Comparison of ENCODE assay signal across 1 cellular context in the genomic region with DNA sequence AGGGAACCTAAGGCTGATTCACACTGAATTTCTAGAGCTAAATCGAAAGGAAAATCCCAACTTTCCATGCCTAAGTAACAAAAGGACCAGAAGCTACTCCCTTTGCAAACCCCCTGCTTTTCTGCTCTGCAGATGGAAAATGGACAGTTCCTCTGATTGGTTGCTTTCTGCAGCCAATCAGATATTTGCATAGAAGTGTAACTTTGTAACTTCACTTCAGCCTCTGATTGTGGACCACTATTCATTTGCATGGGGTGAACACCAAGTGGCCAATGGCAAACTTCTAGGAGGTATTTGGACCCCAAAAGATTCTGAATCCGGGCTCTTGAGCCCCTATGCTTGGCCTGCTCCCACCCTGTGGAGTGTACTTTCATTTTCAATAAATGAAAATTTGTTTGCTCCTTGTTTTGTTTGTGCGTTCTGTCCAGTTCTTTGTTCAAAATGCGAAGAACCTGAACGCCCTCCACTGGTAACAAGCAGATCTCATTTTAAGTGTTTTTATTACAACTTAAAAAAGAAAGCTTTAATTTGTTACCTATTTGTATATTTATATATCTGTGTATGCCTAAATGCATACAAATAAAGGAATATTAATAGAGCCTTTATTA.
TF ChIP-seq lines count a peak whose summit lies in the region.

No MANE protein-coding gene starts in this region.

TF ChIP-seq in GM12878, 131 proteins besides CTCF, POLR2A, EP300 and RAD21:
- TF ChIP-seq, protein P1, sequence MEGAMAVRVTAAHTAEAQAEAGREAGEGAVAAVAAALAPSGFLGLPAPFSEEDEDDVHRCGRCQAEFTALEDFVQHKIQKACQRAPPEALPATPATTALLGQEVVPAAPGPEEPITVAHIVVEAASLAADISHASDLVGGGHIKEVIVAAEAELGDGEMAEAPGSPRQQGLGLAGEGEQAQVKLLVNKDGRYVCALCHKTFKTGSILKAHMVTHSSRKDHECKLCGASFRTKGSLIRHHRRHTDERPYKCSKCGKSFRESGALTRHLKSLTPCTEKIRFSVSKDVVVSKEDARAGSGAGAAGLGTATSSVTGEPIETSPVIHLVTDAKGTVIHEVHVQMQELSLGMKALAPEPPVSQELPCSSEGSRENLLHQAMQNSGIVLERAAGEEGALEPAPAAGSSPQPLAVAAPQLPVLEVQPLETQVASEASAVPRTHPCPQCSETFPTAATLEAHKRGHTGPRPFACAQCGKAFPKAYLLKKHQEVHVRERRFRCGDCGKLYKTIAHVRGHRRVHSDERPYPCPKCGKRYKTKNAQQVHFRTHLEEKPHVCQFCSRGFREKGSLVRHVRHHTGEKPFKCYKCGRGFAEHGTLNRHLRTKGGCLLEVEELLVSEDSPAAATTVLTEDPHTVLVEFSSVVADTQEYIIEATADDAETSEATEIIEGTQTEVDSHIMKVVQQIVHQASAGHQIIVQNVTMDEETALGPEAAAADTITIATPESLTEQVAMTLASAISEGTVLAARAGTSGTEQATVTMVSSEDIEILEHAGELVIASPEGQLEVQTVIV (IDR thresholded peaks at IDR 0.05; ENCODE audit: borderline replicate concordance, partially characterized antibody), result no peak
- TF ChIP-seq IKZF1 (conservative IDR thresholded peaks at IDR 0.05), result no peak
